Comparison of ENCODE assay signal across 16 cellular contexts in genomic region chr7:4247106-4247876, GRCh38.
"Had no signal": no experiment of that assay in that cellular context is flagged by ENCODE, and none has a peak within 500 bp of the region (broad histone marks: within the 10 kb centered on the region; RNA-seq: fewer than 3 reads in every experiment).

No MANE protein-coding gene starts in this region.

- H3K36me3 ChIP-seq: cardiac muscle cell, vagina had no signal

- H3K4me1 ChIP-seq: esophagus squamous epithelium, tibial nerve, vagina had no signal

- H3K27ac ChIP-seq: cardiac muscle cell, esophagus squamous epithelium, hepatocyte, tibial nerve, vagina had no signal

- H3K9me3 ChIP-seq: vagina had no signal

- DNase-seq: activated CD4-positive, alpha-beta memory T cell treated with anti-CD3 and anti-CD28 coated beads for 36 hours; activated CD4-positive, alpha-beta T cell treated with anti-CD3 and anti-CD28 coated beads for 36 hours; activated naive CD4-positive, alpha-beta T cell treated with Interleukin-2 at 50 U/mL for 16 hours; activated naive CD8-positive, alpha-beta T cell treated with anti-CD3 and anti-CD28 coated beads, Interleukin-2, amount 10 ng/mL, durations not matched to agents 7 days and 5 days; activated T-cell treated with anti-CD3 and anti-CD28 coated beads for 4 hours; amygdala; effector memory CD8-positive, alpha-beta T cell; esophagus squamous epithelium; mesendoderm; nucleus accumbens had no signal

- H3K4me3 ChIP-seq: cardiac muscle cell, esophagus squamous epithelium, hepatocyte, tibial nerve, vagina had no signal

- H3K27me3 ChIP-seq: cardiac muscle cell, esophagus squamous epithelium, hepatocyte, tibial nerve, vagina had no signal

- ATAC-seq: activated CD4-positive, alpha-beta T cell treated with anti-CD3 and anti-CD28 coated beads for 36 hours; effector memory CD8-positive, alpha-beta T cell; natural killer cell treated with Interleukin-12 subunit alpha and Interleukin-12 subunit beta and Interleukin-15 and Interleukin-18, amount 100 ng/mL, for 72 hours; WTC11 had no signal
